ENCODE assay signal across 8 cellular contexts in the genomic region with DNA sequence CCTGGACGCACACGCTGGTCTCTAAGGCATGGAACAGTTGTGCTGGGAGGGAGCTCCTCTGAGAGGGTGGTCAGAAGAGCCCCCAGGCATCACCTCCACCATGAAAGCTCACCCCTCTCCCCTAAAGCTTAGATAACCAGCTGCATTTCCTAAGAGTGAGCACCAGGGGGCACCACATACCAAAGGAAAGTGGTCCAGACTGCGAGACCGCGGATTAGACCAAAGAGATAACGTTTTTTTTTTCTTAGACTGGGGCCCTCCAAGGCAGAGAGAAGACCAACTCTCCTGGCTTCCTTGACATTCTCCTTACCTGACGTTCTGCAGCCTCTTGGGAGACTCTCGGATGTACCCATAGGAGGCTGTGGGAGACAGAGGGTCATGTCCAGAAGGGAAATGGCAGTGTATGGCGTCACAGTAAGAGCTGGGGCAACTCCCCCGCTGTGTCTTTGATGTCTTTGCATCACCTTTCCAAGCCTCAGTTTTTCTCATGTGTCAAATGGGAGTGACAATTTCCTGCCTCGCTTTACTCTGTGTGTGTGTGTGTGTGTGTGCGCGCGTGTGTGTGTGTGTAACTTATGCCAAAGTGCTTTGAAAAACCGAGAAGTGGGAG. TPM values are rescaled to one million over a fixed set of nuclear protein-coding genes. Genes with fewer than 3 reads are reported as not detected.
DNase-seq lines count a peak whose midpoint lies in the region; ATAC-seq and TF ChIP-seq lines count a peak whose summit lies in the region.

No MANE protein-coding gene starts in this region.

- H3K9me3 ChIP-seq in Peyer's patch = no peaks in the 10 kb centered on the region

- TF ChIP-seq CTCF in HL-60 (IDR thresholded peaks at IDR 0.05; ENCODE audit: insufficient read depth, low read length) (peak; percentile 57), Peyer's patch (IDR thresholded peaks at IDR 0.05) (peak; percentile 83 to 89 (median 86))

- H3K27me3 ChIP-seq in HL-60 (ENCODE audit: insufficient read depth, poor library complexity, severe bottlenecking) (no peaks in the 10 kb centered on the region), Peyer's patch (no peaks in the 10 kb centered on the region)

- TF ChIP-seq POLR2A in Peyer's patch (IDR thresholded peaks at IDR 0.05) = no peak

- H3K4me3 ChIP-seq in HL-60 (replicated peaks; ENCODE audit: insufficient read depth, low read length) (no peak overlapping the region), Peyer's patch (no peak overlapping the region)

- H3K27ac ChIP-seq in HL-60 (replicated peaks) (no peak overlapping the region), Peyer's patch (no peak overlapping the region)

- H3K4me1 ChIP-seq in Peyer's patch = peaks cover 0 to 7% (median 5%) of the 10 kb centered on the region in 4 donors

- no peak for ATAC-seq in GM21390 (IDR thresholded peaks at IDR 0.05; ENCODE audit: unreplicated experiment)

- no peaks in the 10 kb centered on the region for H3K36me3 ChIP-seq in Peyer's patch

- DNase-seq in CMK (ENCODE audit: low read depth) (peak; percentile 49), HL-60 (ENCODE audit: low read depth in 1 of 2, low spot score in 1 of 2) (peak in 1 of 2 experiments; percentile 67), Peyer's patch (peak; percentile 63 to 86 (median 64)), fibroblast of peridontal ligament (ENCODE audit: extremely low read depth) (peak; percentile 65), nucleus accumbens (lab: John Stamatoyannopoulos, UW) (peak in 44 of 56 donors; percentile 9 to 75 (median 34)), superior temporal gyrus (ENCODE audit: extremely low spot score) (peak; percentile 87)
- peak; percentile 81 to 82 for DNase-seq in activated T-cell treated with anti-CD3 and anti-CD28 coated beads, Interleukin-2, amount 50 U/mL, for 48 hours

RNA-seq across cellular contexts. Expression of a gene that starts 12.3 kb away (rescaled TPM):
- 10 to 100 TPM in 3 of 4 donors, 1 to 10 TPM in 1; 9.1 to 38.2 (median 36.1) TPM for total RNA-seq in Peyer's patch

RNA-seq across cellular contexts. Expression of a gene that starts 56.5 kb away (rescaled TPM):
- total RNA-seq in Peyer's patch = 10 to 100 TPM in 3 of 4 donors, 1 to 10 TPM in 1; 9.9 to 87.9 (median 74.5) TPM
